In the genomic region with DNA sequence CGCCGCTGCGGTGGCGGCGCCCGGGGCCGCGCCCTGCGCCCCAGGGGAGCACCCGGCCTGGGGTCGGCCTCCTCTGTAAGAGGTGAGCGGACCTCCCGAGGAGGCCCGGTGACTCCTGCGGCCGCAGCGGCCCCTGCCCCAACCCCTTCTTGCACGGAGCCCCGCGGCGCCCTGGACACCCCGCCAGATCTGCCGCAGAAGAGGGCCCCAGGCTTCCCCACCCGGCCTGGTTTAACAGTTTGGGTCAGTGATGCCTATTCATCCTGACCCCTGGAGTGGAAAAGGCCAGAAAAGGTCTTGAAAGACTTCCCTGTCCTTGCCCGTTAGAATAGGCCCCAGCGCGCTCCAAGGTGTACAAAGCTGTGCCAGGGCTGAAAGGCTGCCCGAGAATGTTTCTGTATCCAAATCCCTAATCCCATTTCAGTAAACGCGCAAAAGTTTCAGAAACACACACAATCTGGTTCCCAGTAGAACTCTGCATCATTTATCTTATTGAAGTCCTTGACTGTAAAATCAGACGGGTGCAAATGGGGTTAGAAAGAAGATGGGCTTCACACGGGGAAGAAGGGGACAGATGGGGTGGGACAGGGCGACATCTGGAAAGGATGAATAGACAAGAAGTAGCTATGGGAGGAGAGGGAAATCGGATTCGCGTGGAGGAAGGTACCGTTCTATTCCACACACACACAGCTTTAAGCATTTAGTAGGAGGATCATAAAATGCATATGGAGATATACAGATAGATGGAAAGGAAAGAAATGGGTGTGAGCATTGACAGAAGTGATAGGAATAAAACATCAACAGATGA, we compare ENCODE assay signal across 1 cellular context.
A peak's percentile ranks its signal among the peaks of the same experiment; 100 is the strongest.
TF ChIP-seq lines count a peak whose summit lies in the region.

No MANE protein-coding gene starts in this region.

TF ChIP-seq in K562, 482 proteins besides CTCF, POLR2A, EP300 and RAD21 (continued from another document):
- TF ChIP-seq, protein P1, sequence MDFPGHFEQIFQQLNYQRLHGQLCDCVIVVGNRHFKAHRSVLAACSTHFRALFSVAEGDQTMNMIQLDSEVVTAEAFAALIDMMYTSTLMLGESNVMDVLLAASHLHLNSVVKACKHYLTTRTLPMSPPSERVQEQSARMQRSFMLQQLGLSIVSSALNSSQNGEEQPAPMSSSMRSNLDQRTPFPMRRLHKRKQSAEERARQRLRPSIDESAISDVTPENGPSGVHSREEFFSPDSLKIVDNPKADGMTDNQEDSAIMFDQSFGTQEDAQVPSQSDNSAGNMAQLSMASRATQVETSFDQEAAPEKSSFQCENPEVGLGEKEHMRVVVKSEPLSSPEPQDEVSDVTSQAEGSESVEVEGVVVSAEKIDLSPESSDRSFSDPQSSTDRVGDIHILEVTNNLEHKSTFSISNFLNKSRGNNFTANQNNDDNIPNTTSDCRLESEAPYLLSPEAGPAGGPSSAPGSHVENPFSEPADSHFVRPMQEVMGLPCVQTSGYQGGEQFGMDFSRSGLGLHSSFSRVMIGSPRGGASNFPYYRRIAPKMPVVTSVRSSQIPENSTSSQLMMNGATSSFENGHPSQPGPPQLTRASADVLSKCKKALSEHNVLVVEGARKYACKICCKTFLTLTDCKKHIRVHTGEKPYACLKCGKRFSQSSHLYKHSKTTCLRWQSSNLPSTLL (IDR thresholded peaks at IDR 0.05) = no peak
- TF ChIP-seq BDP1 (IDR thresholded peaks at IDR 0.05; ENCODE audit: insufficient read depth, insufficient read length) = no peak
- TF ChIP-seq FOXJ2 (tag; IDR thresholded peaks at IDR 0.05) = no peak
- no peak for TF ChIP-seq CBFB (CRISPR knock-in tag; IDR thresholded peaks at IDR 0.05)
- TF ChIP-seq PYGO2 (tag; IDR thresholded peaks at IDR 0.05) = no peak
- no peak for TF ChIP-seq ZNF707 (CRISPR knock-in tag; conservative IDR thresholded peaks at IDR 0.05)
- TF ChIP-seq KHSRP (IDR thresholded peaks at IDR 0.05) = no peak
- TF ChIP-seq, protein P2, sequence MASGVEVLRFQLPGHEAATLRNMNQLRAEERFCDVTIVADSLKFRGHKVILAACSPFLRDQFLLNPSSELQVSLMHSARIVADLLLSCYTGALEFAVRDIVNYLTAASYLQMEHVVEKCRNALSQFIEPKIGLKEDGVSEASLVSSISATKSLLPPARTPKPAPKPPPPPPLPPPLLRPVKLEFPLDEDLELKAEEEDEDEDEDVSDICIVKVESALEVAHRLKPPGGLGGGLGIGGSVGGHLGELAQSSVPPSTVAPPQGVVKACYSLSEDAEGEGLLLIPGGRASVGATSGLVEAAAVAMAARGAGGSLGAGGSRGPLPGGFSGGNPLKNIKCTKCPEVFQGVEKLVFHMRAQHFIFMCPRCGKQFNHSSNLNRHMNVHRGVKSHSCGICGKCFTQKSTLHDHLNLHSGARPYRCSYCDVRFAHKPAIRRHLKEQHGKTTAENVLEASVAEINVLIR (CRISPR knock-in tag; IDR thresholded peaks at IDR 0.05) = no peak
- TF ChIP-seq ZNF253 (CRISPR knock-in tag; conservative IDR thresholded peaks at IDR 0.05) = no peak
- TF ChIP-seq, protein P3, sequence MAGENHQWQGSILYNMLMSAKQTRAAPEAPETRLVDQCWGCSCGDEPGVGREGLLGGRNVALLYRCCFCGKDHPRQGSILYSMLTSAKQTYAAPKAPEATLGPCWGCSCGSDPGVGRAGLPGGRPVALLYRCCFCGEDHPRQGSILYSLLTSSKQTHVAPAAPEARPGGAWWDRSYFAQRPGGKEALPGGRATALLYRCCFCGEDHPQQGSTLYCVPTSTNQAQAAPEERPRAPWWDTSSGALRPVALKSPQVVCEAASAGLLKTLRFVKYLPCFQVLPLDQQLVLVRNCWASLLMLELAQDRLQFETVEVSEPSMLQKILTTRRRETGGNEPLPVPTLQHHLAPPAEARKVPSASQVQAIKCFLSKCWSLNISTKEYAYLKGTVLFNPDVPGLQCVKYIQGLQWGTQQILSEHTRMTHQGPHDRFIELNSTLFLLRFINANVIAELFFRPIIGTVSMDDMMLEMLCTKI (IDR thresholded peaks at IDR 0.05; ENCODE audit: partially characterized antibody) = no peak
- TF ChIP-seq SETDB1 (IDR thresholded peaks at IDR 0.05; ENCODE audit: low read length) = no peak
- TF ChIP-seq KDM1A (IDR thresholded peaks at IDR 0.05) = peak; percentile 25 to 54; a peak in 2 of 4 replicates
- TF ChIP-seq, protein P4, sequence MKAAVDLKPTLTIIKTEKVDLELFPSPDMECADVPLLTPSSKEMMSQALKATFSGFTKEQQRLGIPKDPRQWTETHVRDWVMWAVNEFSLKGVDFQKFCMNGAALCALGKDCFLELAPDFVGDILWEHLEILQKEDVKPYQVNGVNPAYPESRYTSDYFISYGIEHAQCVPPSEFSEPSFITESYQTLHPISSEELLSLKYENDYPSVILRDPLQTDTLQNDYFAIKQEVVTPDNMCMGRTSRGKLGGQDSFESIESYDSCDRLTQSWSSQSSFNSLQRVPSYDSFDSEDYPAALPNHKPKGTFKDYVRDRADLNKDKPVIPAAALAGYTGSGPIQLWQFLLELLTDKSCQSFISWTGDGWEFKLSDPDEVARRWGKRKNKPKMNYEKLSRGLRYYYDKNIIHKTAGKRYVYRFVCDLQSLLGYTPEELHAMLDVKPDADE (conservative IDR thresholded peaks at IDR 0.05; ENCODE audit: control insufficient read depth, low read depth, low read length) = no peak
- TF ChIP-seq NELFE (IDR thresholded peaks at IDR 0.05; ENCODE audit: insufficient read depth, insufficient read length) = no peak
- no peak for TF ChIP-seq ZNF263 (CRISPR knock-in tag; IDR thresholded peaks at IDR 0.05; ENCODE audit: borderline replicate concordance)
- no peak for TF ChIP-seq FOXP1 (CRISPR knock-in tag; IDR thresholded peaks at IDR 0.05)
- TF ChIP-seq, protein P5, sequence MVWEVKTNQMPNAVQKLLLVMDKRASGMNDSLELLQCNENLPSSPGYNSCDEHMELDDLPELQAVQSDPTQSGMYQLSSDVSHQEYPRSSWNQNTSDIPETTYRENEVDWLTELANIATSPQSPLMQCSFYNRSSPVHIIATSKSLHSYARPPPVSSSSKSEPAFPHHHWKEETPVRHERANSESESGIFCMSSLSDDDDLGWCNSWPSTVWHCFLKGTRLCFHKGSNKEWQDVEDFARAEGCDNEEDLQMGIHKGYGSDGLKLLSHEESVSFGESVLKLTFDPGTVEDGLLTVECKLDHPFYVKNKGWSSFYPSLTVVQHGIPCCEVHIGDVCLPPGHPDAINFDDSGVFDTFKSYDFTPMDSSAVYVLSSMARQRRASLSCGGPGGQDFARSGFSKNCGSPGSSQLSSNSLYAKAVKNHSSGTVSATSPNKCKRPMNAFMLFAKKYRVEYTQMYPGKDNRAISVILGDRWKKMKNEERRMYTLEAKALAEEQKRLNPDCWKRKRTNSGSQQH (CRISPR knock-in tag; IDR thresholded peaks at IDR 0.05) = peak; percentile 67; the same call in 1 of the 2 replicates
- TF ChIP-seq, protein P6, sequence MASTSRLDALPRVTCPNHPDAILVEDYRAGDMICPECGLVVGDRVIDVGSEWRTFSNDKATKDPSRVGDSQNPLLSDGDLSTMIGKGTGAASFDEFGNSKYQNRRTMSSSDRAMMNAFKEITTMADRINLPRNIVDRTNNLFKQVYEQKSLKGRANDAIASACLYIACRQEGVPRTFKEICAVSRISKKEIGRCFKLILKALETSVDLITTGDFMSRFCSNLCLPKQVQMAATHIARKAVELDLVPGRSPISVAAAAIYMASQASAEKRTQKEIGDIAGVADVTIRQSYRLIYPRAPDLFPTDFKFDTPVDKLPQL (IDR thresholded peaks at IDR 0.05; ENCODE audit: extremely low read depth, insufficient read length) = no peak
- TF ChIP-seq ZNF121 (CRISPR knock-in tag; conservative IDR thresholded peaks at IDR 0.05) = no peak
- no peak for TF ChIP-seq NR4A1 (CRISPR knock-in tag; IDR thresholded peaks at IDR 0.05)
- no peak for TF ChIP-seq NR4A1 (tag; IDR thresholded peaks at IDR 0.05)
- TF ChIP-seq, protein P7, sequence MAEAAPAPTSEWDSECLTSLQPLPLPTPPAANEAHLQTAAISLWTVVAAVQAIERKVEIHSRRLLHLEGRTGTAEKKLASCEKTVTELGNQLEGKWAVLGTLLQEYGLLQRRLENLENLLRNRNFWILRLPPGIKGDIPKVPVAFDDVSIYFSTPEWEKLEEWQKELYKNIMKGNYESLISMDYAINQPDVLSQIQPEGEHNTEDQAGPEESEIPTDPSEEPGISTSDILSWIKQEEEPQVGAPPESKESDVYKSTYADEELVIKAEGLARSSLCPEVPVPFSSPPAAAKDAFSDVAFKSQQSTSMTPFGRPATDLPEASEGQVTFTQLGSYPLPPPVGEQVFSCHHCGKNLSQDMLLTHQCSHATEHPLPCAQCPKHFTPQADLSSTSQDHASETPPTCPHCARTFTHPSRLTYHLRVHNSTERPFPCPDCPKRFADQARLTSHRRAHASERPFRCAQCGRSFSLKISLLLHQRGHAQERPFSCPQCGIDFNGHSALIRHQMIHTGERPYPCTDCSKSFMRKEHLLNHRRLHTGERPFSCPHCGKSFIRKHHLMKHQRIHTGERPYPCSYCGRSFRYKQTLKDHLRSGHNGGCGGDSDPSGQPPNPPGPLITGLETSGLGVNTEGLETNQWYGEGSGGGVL (CRISPR knock-in tag; IDR thresholded peaks at IDR 0.05) = no peak
